ENCODE assay signal across 14 cellular contexts in the genomic region with DNA sequence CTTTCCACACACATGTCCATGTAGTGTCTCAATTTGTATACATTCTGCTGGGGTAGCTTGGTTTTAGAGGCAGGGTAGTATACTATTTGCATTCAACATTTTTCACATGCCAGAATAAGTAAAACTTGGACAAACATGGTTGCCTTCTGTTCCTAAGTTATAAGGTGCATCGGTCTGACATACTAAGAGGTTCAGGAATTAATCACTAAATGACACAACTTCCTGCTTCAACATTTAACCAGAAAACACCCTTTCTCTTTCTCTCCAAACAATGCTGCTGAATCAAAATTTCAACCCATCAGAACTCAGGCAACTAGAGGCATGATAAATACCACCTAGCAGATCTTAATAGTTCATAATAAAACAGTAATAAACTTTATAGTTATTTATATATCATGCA. TPM values are rescaled to one million over a fixed set of nuclear protein-coding genes. Genes with fewer than 3 reads are reported as not detected.
DNase-seq lines count a peak whose midpoint lies in the region; ATAC-seq and TF ChIP-seq lines count a peak whose summit lies in the region.
"Had no signal": no experiment of that assay in that cellular context is flagged by ENCODE, and none has a peak within 500 bp of the region (broad histone marks: within the 10 kb centered on the region; RNA-seq: fewer than 3 reads in every experiment).

No MANE protein-coding gene starts in this region.

- peak overlapping the region; percentile 32 for H3K27ac Mint-ChIP-seq in chondrocyte (ENCODE audit: unreplicated experiment)

- ATAC-seq in GM18868 (IDR thresholded peaks at IDR 0.05; ENCODE audit: unreplicated experiment) = peak; percentile 40
- ATAC-seq in right cardiac atrium = no peak
- ATAC-seq in GM21360 (IDR thresholded peaks at IDR 0.05; ENCODE audit: unreplicated experiment) = no peak
- ATAC-seq in GM19463 (IDR thresholded peaks at IDR 0.05; ENCODE audit: unreplicated experiment) = no peak

- H4K20me1 ChIP-seq in PC-9 (ENCODE audit: insufficient read depth) = no peaks in the 10 kb centered on the region

- TF ChIP-seq CTCF in chondrocyte (IDR thresholded peaks at IDR 0.05) (no peak), PC-9 (conservative IDR thresholded peaks at IDR 0.05) (no peak)

- H3K4me1 ChIP-seq in right cardiac atrium (ENCODE audit: control insufficient read depth, insufficient read depth, low read length) (no peaks in the 10 kb centered on the region), PC-9 (replicated peaks; ENCODE audit: insufficient read depth) (peaks cover 7% of the 10 kb centered on the region; the same call in 1 of the 2 replicates)
- H3K4me1 ChIP-seq: esophagus muscularis mucosa had no signal

- no peaks in the 10 kb centered on the region for H3K79me2 ChIP-seq in PC-9 (ENCODE audit: low read depth)

- H3K4me3 ChIP-seq in right cardiac atrium (ENCODE audit: low read length) (no peak overlapping the region), PC-9 (no peak overlapping the region)
- H3K4me3 ChIP-seq: cardiac muscle cell, esophagus muscularis mucosa, lung had no signal

- DNase-seq in CD1c-positive myeloid dendritic cell (ENCODE audit: extremely low spot score) (peak; percentile 23), RKO (ENCODE audit: low spot score) (peak; percentile 8), chondrocyte (ENCODE audit: low spot score) (no peak), right cardiac atrium (no peak), PC-9 (no peak)
- DNase-seq: NCI-H1092, NCI-H446, T1000 had no signal

- POLR2A ChIA-PET in PC-9 (lab: Charles Lee; ENCODE audit: unreplicated experiment) = no interaction called here

- H2AFZ ChIP-seq in PC-9 = no peak overlapping the region

- peaks cover 3% of the 10 kb centered on the region for H3K36me3 Mint-ChIP-seq in chondrocyte (ENCODE audit: low read depth)

- no peak overlapping the region for H3K4me2 ChIP-seq in PC-9

- H3K27ac ChIP-seq in right cardiac atrium (ENCODE audit: low read length) = no peak overlapping the region
- H3K27ac ChIP-seq in PC-9 = no peak overlapping the region
- H3K27ac ChIP-seq: cardiac muscle cell, esophagus muscularis mucosa had no signal

- no peaks in the 10 kb centered on the region for H3K9me3 ChIP-seq in right cardiac atrium (ENCODE audit: control insufficient read depth, low read length)
- H3K9me3 ChIP-seq in PC-9 (ENCODE audit: insufficient read depth, low read depth) = no peaks in the 10 kb centered on the region
- H3K9me3 ChIP-seq: esophagus muscularis mucosa had no signal

- peaks cover 61% of the 10 kb centered on the region for H3K4me1 Mint-ChIP-seq in chondrocyte (ENCODE audit: low read depth)

- H3K36me3 ChIP-seq in PC-9 (ENCODE audit: low read depth) = no peaks in the 10 kb centered on the region
- H3K36me3 ChIP-seq: cardiac muscle cell had no signal

- no peak overlapping the region for H3K4me3 Mint-ChIP-seq in chondrocyte (ENCODE audit: unreplicated experiment)

- WGBS in right cardiac atrium = 58% methylated on average over 1 of the region's 1 CpG

- H3F3A ChIP-seq in PC-9 (ENCODE audit: insufficient read depth, low read depth) = no peaks in the 10 kb centered on the region

- H3K27me3 ChIP-seq in right cardiac atrium (ENCODE audit: control insufficient read depth, insufficient read depth) (no peaks in the 10 kb centered on the region), PC-9 (ENCODE audit: insufficient read depth, low read depth) (no peaks in the 10 kb centered on the region)
- H3K27me3 ChIP-seq: cardiac muscle cell, esophagus muscularis mucosa had no signal

- no peaks in the 10 kb centered on the region for H3K9me2 ChIP-seq in PC-9 (ENCODE audit: insufficient read depth)

- CTCF ChIA-PET in PC-9 (lab: Charles Lee) = no interaction called here

- BruUV-seq in PC-9 (replicated peaks; lab: Mats Ljungman, UMichigan) = no TSS peak

- no peaks in the 10 kb centered on the region for H3K27me3 Mint-ChIP-seq in chondrocyte (ENCODE audit: low read depth)

- intact Hi-C loops in right cardiac atrium (cut with DNase I) = no loop called here
- intact Hi-C loops in PC-9 (cut with micrococcal nuclease; ENCODE audit: unreplicated experiment) = no loop called here

- no peaks in the 10 kb centered on the region for H3K9me3 Mint-ChIP-seq in chondrocyte (ENCODE audit: low read depth)

RNA-seq across cellular contexts. Expression of a gene that starts 56.9 kb away (rescaled TPM):
- total RNA-seq in chondrocyte (33.0 to 48.5 TPM (median 33.6 TPM) in 3 replicates), right cardiac atrium (10 to 100 TPM in 3 of 4 donors, 1 to 10 TPM in 1; 9.6 to 14.4 (median 11.8) TPM), PC-9 (2021) (41.6 and 50.9 TPM in 2 replicates)
- 7.8 TPM for polyA plus RNA-seq in right cardiac atrium

Comparison
In these comparisons a context has a peak if more than half of its experiments do, and no peak if none do; other contexts are left out.
1. DNase-seq: peak in CD1c-positive myeloid dendritic cell (single experiment) and RKO (single experiment); none in chondrocyte (single experiment), right cardiac atrium (0 of 3) and PC-9 (0 of 2).